1 cellular context compared by ENCODE assay signal in genomic region chr17:1203967-1204291, GRCh38.
TF ChIP-seq lines count a peak whose summit lies in the region.

No MANE protein-coding gene starts in this region.

TF ChIP-seq in WTC11, 78 proteins besides CTCF, POLR2A, EP300 and RAD21 (continued from another document):
- TF ChIP-seq PRDM15 (CRISPR knock-in tag; IDR thresholded peaks at IDR 0.05) (no peak), NFATC4 (CRISPR knock-in tag; IDR thresholded peaks at IDR 0.05) (no peak)
